Comparison of ENCODE assay signal across 7 cellular contexts in the genomic region with DNA sequence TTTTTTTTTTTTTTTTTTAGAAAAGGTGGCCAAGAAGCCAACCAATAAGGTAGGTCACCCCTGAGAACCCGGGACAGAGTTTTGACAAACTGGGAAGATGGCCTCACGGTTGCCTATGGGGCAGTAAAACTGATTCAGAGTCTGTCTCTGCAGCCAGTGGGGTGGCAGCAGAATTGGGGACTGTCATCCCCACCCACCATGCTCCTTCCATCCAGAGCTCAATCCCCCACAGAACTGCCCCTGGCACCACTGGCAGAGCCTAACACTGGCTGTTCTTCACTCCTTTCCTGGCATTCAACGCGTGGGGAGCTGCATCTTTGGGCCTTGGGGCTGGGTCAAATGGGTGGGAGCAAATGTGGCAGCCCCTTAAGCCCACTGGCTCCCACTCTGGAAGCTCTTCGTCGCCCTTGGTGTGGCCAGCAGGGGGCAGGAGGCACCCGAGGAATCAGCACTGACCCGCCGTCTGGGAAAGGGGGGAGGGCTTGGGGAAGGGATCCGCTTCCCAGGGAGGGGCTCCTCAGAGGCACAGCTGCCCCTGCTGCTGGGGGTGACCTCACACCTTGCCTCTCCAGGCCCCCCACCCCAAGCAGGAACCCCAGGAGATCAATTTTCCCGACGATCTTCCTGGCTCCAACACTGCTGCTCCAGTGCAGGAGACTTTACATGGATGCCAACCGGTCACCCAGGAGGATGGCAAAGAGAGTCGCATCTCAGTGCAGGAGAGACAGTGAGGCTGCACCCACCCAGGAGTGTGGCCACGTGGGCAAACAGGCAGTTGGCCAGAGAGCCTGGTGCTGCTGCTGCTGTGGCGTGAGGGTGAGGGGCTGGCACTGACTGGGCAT. TPM values are rescaled to one million over a fixed set of nuclear protein-coding genes. Genes with fewer than 3 reads are reported as not detected.
DNase-seq lines count a peak whose midpoint lies in the region; ATAC-seq, FAIRE-seq and TF ChIP-seq lines count a peak whose summit lies in the region.

No MANE protein-coding gene starts in this region.

- no peak for DNase-seq in GM12891 (ENCODE audit: insufficient read length, low spot score)
- DNase-seq in NCI-H2107 treated with DMSO at 0.1 percent for 48 hours (lab: John Stamatoyannopoulos, UW; ENCODE audit: unreplicated experiment), result peak; percentile 15
- peak; percentile 30 for DNase-seq in endothelial cell of umbilical vein (ENCODE audit: low read depth, low spot score)
- peak in 2 of 6 donors; percentile 41 to 64 for DNase-seq in pancreas
- no peak for DNase-seq in SKM-1 (lab: John Stamatoyannopoulos, UW; ENCODE audit: unreplicated experiment)
- DNase-seq in activated gamma-delta T cell (lab: John Stamatoyannopoulos, UW), result no peak
- DNase-seq in middle frontal gyrus (ENCODE audit: extremely low spot score, low spot score), result no peak

- TF ChIP-seq POLR2A in GM12891 (IDR thresholded peaks at IDR 0.05; ENCODE audit: low read depth, low read length) (peak; percentile 34; the same call in 1 of the 2 replicates), endothelial cell of umbilical vein (IDR thresholded peaks at IDR 0.05; ENCODE audit: low read depth, low read length) (no peak)

- no peak overlapping the region for H3K9ac ChIP-seq in endothelial cell of umbilical vein (replicated peaks; ENCODE audit: extremely low read depth, insufficient read depth, low read length)

- no peak overlapping the region for H2AFZ ChIP-seq in endothelial cell of umbilical vein (ENCODE audit: low read depth, low read length)

- no peak overlapping the region for H3K4me2 ChIP-seq in endothelial cell of umbilical vein (ENCODE audit: insufficient read depth, low read length)

- dilution Hi-C loops in endothelial cell of umbilical vein (cut with MboI; ENCODE audit: extremely low pct_ligation_motif_present, low sequenced_read_pairs), result no loop called here

- peak; percentile 61 to 82 for TF ChIP-seq CTCF in endothelial cell of umbilical vein (IDR thresholded peaks at IDR 0.05; ENCODE audit: extremely low read depth in 1 of 2, insufficient read depth in 1 of 2, low read depth in 1 of 2, low read length in 2 of 2)
- peak; percentile 19 to 44 (median 38) for TF ChIP-seq CTCF in pancreas (IDR thresholded peaks at IDR 0.05)

- H3K4me3 ChIP-seq in endothelial cell of umbilical vein (replicated peaks in 1 of 3; ENCODE audit: insufficient read depth in 1 of 3, low read depth in 1 of 3, low read length in 3 of 3) (no peak overlapping the region), pancreas (no peak overlapping the region)

- FAIRE-seq in GM12891 (lab: Jason Lieb, UNC) (no peak), endothelial cell of umbilical vein (lab: Jason Lieb, UNC) (no peak), pancreas (lab: Jason Lieb, UNC) (no peak)

- H3K79me2 ChIP-seq in endothelial cell of umbilical vein (ENCODE audit: control insufficient read depth, insufficient read depth, low read length), result no peaks in the 10 kb centered on the region

- no TSS peak for BruUV-seq in endothelial cell of umbilical vein (replicated peaks; lab: Mats Ljungman, UMichigan)

- peak in 3 of 4 donors; percentile 49 to 59 (median 53) for ATAC-seq in pancreas

- H3K9me3 ChIP-seq in endothelial cell of umbilical vein (replicated peaks; ENCODE audit: control insufficient read depth, insufficient read depth, low read length) (no peaks in the 10 kb centered on the region), pancreas (no peaks in the 10 kb centered on the region)

- no peaks in the 10 kb centered on the region for H3K9me1 ChIP-seq in endothelial cell of umbilical vein (replicated peaks; ENCODE audit: control insufficient read depth, extremely low read depth, insufficient read depth, low read length)

- POLR2A ChIA-PET in endothelial cell of umbilical vein (lab: Charles Lee), result no interaction called here

- intact Hi-C loops in endothelial cell of umbilical vein (cut with micrococcal nuclease) (no loop called here), pancreas (cut with DNase I) (no loop called here)

- peaks cover 0 to 6% of the 10 kb centered on the region in 2 experiments for H3K36me3 ChIP-seq in endothelial cell of umbilical vein (ENCODE audit: control insufficient read depth in 2 of 2, extremely low read depth in 1 of 2, insufficient read depth in 2 of 2, low read length in 2 of 2)
- peaks cover 0 to 6% (median 0%) of the 10 kb centered on the region in 3 donors for H3K36me3 ChIP-seq in pancreas

- WGBS in pancreas, 2 donors, result 26 to 34% methylated on average over 16 of the region's 16 CpGs

- H3K27ac ChIP-seq in endothelial cell of umbilical vein (ENCODE audit: insufficient read depth, low read depth, low read length) (no peak overlapping the region), pancreas (no peak overlapping the region)

- H3K27me3 ChIP-seq in endothelial cell of umbilical vein (ENCODE audit: control insufficient read depth in 2 of 2, insufficient read depth in 2 of 2, low read length in 2 of 2) (peaks cover 6 to 9% of the 10 kb centered on the region in 2 experiments), pancreas (no peaks in the 10 kb centered on the region)

- CTCF ChIA-PET in endothelial cell of umbilical vein (lab: Charles Lee), result interaction anchor here (0.6 to 6.2 kb wide), 41 partner anchors 10 to 357 kb away, joined by 3 to 77 read pairs (median 4); a partner anchor contains a TSS

- H3K4me1 ChIP-seq in endothelial cell of umbilical vein (ENCODE audit: control insufficient read depth, extremely low read depth, insufficient read depth, low read length) (peaks cover 3% of the 10 kb centered on the region), pancreas (no peaks in the 10 kb centered on the region)

- no peaks in the 10 kb centered on the region for H4K20me1 ChIP-seq in endothelial cell of umbilical vein (replicated peaks; ENCODE audit: control insufficient read depth, extremely low read depth, insufficient read depth, low read length)

TF ChIP-seq in GM12891, 5 proteins besides CTCF, POLR2A, EP300 and RAD21:
- TF ChIP-seq POLR2AphosphoS5 (IDR thresholded peaks at IDR 0.05; ENCODE audit: low read depth, low read length) (peak; percentile 60), PAX5 (IDR thresholded peaks at IDR 0.05; ENCODE audit: insufficient read depth, low read length, severe bottlenecking) (no peak)

TF ChIP-seq in endothelial cell of umbilical vein, 7 proteins besides CTCF, POLR2A, EP300 and RAD21:
- TF ChIP-seq JUN (IDR thresholded peaks at IDR 0.05; ENCODE audit: borderline replicate concordance, insufficient read depth, insufficient read length, low read depth) (no peak), FOS (IDR thresholded peaks at IDR 0.05; ENCODE audit: borderline replicate concordance, insufficient read depth, low read length) (no peak), POLR2AphosphoS5 (IDR thresholded peaks at IDR 0.05; ENCODE audit: insufficient read depth, low read depth, low read length) (no peak), MYC (IDR thresholded peaks at IDR 0.05; ENCODE audit: low read depth, low read length) (no peak), GATA2 (IDR thresholded peaks at IDR 0.05; ENCODE audit: insufficient read depth, insufficient read length, low read depth, low read length) (no peak), EZH2 (IDR thresholded peaks at IDR 0.05; ENCODE audit: borderline replicate concordance, low read depth, low read length, severe bottlenecking) (no peak)
- TF ChIP-seq, protein P1, sequence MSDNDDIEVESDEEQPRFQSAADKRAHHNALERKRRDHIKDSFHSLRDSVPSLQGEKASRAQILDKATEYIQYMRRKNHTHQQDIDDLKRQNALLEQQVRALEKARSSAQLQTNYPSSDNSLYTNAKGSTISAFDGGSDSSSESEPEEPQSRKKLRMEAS (IDR thresholded peaks at IDR 0.05; ENCODE audit: insufficient read depth, insufficient read length), result no peak
TF ChIP-seq in endothelial cell of umbilical vein: peak in this region for 0.

RNA-seq across cellular contexts. Expression of a gene that starts 10.4 kb away (rescaled TPM):
- polyA plus RNA-seq in GM12891 (2012; ENCODE audit: low read depth, missing spikeins), result 130 TPM
- 33.1 and 36.6 TPM in 2 replicates for total RNA-seq in endothelial cell of umbilical vein
- polyA plus RNA-seq in endothelial cell of umbilical vein, result 38.3 and 43.9 TPM in 2 replicates
- 34.1 and 37.7 TPM in 2 replicates for polyA plus RNA-seq in endothelial cell of umbilical vein (2011; cell fraction: cytosol; rRNA removed)
- 38.1 and 44.2 TPM in 2 replicates for polyA plus RNA-seq in endothelial cell of umbilical vein (2011; cell fraction: nucleus; rRNA removed)
- polyA plus RNA-seq in endothelial cell of umbilical vein (2012), result 18.3 and 22.6 TPM in 2 replicates
- 22.8 and 25.0 TPM in 2 replicates for polyA minus RNA-seq in endothelial cell of umbilical vein
- polyA minus RNA-seq in endothelial cell of umbilical vein (2011; cell fraction: cytosol; rRNA and poly(A)+ RNA removed), result not detected
- polyA minus RNA-seq in endothelial cell of umbilical vein (2011; cell fraction: nucleus; rRNA and poly(A)+ RNA removed), result 9.6 and 9.7 TPM in 2 replicates
- total RNA-seq in pancreas, result 10 to 100 TPM in 2 of 6 donors, 1 to 10 TPM in 4; 8.4 to 17.3 (median 9.5) TPM
- polyA plus RNA-seq in pancreas, result 10 to 100 TPM in 1 of 2 donors, 1 to 10 TPM in 1; 10.0 to 20.8 TPM

RNA-seq across cellular contexts. Expression of a gene that starts 38.8 kb away (rescaled TPM):
- 13.5 TPM for polyA plus RNA-seq in GM12891 (2012; ENCODE audit: low read depth, missing spikeins)
- total RNA-seq in endothelial cell of umbilical vein, result 34.2 and 39.5 TPM in 2 replicates
- 30.3 and 32.0 TPM in 2 replicates for polyA plus RNA-seq in endothelial cell of umbilical vein
- 25.3 and 27.6 TPM in 2 replicates for polyA plus RNA-seq in endothelial cell of umbilical vein (2011; cell fraction: cytosol; rRNA removed)
- 51.1 and 53.2 TPM in 2 replicates for polyA plus RNA-seq in endothelial cell of umbilical vein (2011; cell fraction: nucleus; rRNA removed)
- 22.0 and 24.7 TPM in 2 replicates for polyA plus RNA-seq in endothelial cell of umbilical vein (2012)
- polyA minus RNA-seq in endothelial cell of umbilical vein, result 32.2 and 35.6 TPM in 2 replicates
- polyA minus RNA-seq in endothelial cell of umbilical vein (2011; cell fraction: cytosol; rRNA and poly(A)+ RNA removed), result 23.7 TPM
- 20.1 and 20.6 TPM in 2 replicates for polyA minus RNA-seq in endothelial cell of umbilical vein (2011; cell fraction: nucleus; rRNA and poly(A)+ RNA removed)
- total RNA-seq in pancreas, result 10 to 100 TPM in 4 of 6 donors, 1 to 10 TPM in 2; 8.4 to 17.3 (median 12.0) TPM
- 10 to 100 TPM; 10.9 to 19.6 TPM for polyA plus RNA-seq in pancreas

Comparison
In these comparisons a context has a peak if more than half of its experiments do, and no peak if none do; other contexts are left out.
1. DNase-seq: peak in NCI-H2107 treated with DMSO at 0.1 percent for 48 hours (single experiment) and endothelial cell of umbilical vein (single experiment); none in GM12891 (single experiment), SKM-1 (single experiment), activated gamma-delta T cell (single experiment) and middle frontal gyrus (single experiment).